1 cellular context compared by ENCODE assay signal in the genomic region with DNA sequence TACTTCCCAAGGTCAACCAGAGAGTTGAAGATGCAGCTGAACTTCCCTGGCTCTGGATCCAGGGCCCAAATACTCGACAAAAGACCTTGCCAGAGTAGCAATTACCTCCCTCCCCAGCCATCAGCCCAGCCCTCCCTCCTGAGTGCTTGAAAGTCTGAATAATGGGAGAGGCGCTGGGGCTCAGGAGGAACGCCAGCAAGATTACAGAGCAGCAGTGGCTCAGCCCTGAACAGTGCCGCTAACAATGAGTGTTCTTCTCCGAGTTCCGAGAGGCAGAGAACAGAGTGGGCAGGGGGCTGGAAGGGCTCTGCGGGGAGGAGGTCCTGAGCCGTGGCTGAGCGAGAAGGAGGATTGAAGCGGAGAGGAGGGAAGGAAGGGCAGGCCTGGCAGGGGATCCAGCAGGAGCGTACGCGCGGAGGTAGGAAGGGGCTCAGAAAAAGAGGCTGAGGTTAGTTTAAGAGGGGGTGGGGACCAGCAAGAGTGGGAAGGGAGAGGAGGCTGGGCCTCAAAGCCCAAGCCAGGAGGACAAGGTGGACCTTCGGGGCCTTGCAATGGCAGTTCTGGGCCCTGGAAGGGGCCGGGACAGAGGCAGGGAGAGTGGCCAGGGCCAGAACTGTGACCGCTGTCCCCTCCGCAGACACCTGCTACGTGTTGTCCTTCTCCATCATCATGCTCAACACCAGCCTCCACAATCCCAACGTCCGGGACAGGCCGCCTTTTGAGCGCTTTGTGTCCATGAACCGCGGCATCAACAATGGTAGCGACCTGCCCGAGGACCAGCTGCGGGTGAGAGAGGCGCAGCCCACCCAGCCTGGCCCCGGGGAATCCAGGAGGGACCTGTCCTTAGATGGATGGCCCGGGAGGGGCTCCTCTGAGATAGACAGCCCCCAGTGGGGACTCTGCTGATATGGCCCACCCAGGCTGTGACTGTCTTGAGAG.
TF ChIP-seq lines count a peak whose summit lies in the region.

No MANE protein-coding gene starts in this region.

TF ChIP-seq in GM12878, 131 proteins besides CTCF, POLR2A, EP300 and RAD21:
- TF ChIP-seq, protein P1, sequence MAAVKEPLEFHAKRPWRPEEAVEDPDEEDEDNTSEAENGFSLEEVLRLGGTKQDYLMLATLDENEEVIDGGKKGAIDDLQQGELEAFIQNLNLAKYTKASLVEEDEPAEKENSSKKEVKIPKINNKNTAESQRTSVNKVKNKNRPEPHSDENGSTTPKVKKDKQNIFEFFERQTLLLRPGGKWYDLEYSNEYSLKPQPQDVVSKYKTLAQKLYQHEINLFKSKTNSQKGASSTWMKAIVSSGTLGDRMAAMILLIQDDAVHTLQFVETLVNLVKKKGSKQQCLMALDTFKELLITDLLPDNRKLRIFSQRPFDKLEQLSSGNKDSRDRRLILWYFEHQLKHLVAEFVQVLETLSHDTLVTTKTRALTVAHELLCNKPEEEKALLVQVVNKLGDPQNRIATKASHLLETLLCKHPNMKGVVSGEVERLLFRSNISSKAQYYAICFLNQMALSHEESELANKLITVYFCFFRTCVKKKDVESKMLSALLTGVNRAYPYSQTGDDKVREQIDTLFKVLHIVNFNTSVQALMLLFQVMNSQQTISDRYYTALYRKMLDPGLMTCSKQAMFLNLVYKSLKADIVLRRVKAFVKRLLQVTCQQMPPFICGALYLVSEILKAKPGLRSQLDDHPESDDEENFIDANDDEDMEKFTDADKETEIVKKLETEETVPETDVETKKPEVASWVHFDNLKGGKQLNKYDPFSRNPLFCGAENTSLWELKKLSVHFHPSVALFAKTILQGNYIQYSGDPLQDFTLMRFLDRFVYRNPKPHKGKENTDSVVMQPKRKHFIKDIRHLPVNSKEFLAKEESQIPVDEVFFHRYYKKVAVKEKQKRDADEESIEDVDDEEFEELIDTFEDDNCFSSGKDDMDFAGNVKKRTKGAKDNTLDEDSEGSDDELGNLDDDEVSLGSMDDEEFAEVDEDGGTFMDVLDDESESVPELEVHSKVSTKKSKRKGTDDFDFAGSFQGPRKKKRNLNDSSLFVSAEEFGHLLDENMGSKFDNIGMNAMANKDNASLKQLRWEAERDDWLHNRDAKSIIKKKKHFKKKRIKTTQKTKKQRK (IDR thresholded peaks at IDR 0.05; ENCODE audit: low read depth, low read length) = no peak
- TF ChIP-seq NR2F1 (conservative IDR thresholded peaks at IDR 0.05) = 0 out of 2 replicates have a peak, but pooled peaks have one; percentile 2
- TF ChIP-seq ZNF24 (IDR thresholded peaks at IDR 0.05) = no peak
- TF ChIP-seq, protein P2, sequence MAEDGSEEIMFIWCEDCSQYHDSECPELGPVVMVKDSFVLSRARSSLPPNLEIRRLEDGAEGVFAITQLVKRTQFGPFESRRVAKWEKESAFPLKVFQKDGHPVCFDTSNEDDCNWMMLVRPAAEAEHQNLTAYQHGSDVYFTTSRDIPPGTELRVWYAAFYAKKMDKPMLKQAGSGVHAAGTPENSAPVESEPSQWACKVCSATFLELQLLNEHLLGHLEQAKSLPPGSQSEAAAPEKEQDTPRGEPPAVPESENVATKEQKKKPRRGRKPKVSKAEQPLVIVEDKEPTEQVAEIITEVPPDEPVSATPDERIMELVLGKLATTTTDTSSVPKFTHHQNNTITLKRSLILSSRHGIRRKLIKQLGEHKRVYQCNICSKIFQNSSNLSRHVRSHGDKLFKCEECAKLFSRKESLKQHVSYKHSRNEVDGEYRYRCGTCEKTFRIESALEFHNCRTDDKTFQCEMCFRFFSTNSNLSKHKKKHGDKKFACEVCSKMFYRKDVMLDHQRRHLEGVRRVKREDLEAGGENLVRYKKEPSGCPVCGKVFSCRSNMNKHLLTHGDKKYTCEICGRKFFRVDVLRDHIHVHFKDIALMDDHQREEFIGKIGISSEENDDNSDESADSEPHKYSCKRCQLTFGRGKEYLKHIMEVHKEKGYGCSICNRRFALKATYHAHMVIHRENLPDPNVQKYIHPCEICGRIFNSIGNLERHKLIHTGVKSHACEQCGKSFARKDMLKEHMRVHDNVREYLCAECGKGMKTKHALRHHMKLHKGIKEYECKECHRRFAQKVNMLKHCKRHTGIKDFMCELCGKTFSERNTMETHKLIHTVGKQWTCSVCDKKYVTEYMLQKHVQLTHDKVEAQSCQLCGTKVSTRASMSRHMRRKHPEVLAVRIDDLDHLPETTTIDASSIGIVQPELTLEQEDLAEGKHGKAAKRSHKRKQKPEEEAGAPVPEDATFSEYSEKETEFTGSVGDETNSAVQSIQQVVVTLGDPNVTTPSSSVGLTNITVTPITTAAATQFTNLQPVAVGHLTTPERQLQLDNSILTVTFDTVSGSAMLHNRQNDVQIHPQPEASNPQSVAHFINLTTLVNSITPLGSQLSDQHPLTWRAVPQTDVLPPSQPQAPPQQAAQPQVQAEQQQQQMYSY (CRISPR knock-in tag; IDR thresholded peaks at IDR 0.05) = no peak
